Comparison of ENCODE assay signal across 2 cellular contexts in the genomic region with DNA sequence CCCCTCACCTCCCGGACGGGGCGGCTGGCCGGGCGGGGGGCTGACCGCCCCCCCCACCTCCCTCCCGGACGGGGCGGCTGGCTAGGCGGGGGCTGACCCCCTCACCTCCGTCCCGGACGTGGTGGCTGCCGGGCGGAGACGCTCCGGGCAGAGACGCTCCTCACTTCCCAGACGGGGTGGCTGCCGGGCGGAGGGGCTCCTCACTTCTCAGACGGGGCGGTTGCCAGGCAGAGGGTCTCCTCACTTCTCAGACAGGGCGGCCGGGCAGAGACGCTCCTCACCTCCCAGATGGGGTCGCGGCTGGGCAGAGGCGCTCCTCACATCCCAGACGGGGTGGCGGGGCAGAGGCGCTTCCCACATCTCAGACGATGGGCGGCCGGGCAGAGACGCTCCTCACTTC. TPM values are rescaled to one million over a fixed set of nuclear protein-coding genes. Genes with fewer than 3 reads are reported as not detected.
DNase-seq lines count a peak whose midpoint lies in the region; ATAC-seq lines count a peak whose summit lies in the region.
"Not testable (repeated sequence)": the region's sequence is repeated elsewhere in the genome, so short reads cannot be mapped to it uniquely, and the experiment has no call there.

No MANE protein-coding gene starts in this region.

- peaks cover 12% of the 10 kb centered on the region for H3K36me3 Mint-ChIP-seq in activated CD4-positive, alpha-beta T cell treated with anti-CD3 and anti-CD28 coated beads, Interleukin-2, amount 10 ng/mL, durations not matched to agents 24 days and 14 days (ENCODE audit: low read depth)

- not testable (repeated sequence) for H3K27me3 Mint-ChIP-seq in activated CD4-positive, alpha-beta T cell treated with anti-CD3 and anti-CD28 coated beads, Interleukin-2, amount 10 ng/mL, durations not matched to agents 24 days and 14 days; stimulated activated naive CD8-positive, alpha-beta T cell treated with anti-CD3 and anti-CD28 coated beads, Interleukin-15, amount 100 ng/mL, for 72 hours

- not testable (repeated sequence) for H3K4me1 Mint-ChIP-seq in activated CD4-positive, alpha-beta T cell treated with anti-CD3 and anti-CD28 coated beads, Interleukin-2, amount 10 ng/mL, durations not matched to agents 24 days and 14 days; stimulated activated naive CD8-positive, alpha-beta T cell treated with anti-CD3 and anti-CD28 coated beads, Interleukin-15, amount 100 ng/mL, for 72 hours

- H3K9me3 Mint-ChIP-seq in activated CD4-positive, alpha-beta T cell treated with anti-CD3 and anti-CD28 coated beads, Interleukin-2, amount 10 ng/mL, durations not matched to agents 24 days and 14 days; stimulated activated naive CD8-positive, alpha-beta T cell treated with anti-CD3 and anti-CD28 coated beads, Interleukin-15, amount 100 ng/mL, for 72 hours: not testable (repeated sequence)

- H3K27ac Mint-ChIP-seq in activated CD4-positive, alpha-beta T cell treated with anti-CD3 and anti-CD28 coated beads, Interleukin-2, amount 10 ng/mL, durations not matched to agents 24 days and 14 days; stimulated activated naive CD8-positive, alpha-beta T cell treated with anti-CD3 and anti-CD28 coated beads, Interleukin-15, amount 100 ng/mL, for 72 hours: not testable (repeated sequence)

- ATAC-seq in stimulated activated naive CD8-positive, alpha-beta T cell treated with anti-CD3 and anti-CD28 coated beads, Interleukin-15, amount 100 ng/mL, for 72 hours, result peak; percentile 48

- H3K4me3 Mint-ChIP-seq in activated CD4-positive, alpha-beta T cell treated with anti-CD3 and anti-CD28 coated beads, Interleukin-2, amount 10 ng/mL, durations not matched to agents 24 days and 14 days; stimulated activated naive CD8-positive, alpha-beta T cell treated with anti-CD3 and anti-CD28 coated beads, Interleukin-15, amount 100 ng/mL, for 72 hours: not testable (repeated sequence)

- peak; percentile 8 for DNase-seq in activated CD4-positive, alpha-beta T cell treated with anti-CD3 and anti-CD28 coated beads, Interleukin-2, amount 10 ng/mL, durations not matched to agents 24 days and 14 days
- DNase-seq in stimulated activated naive CD8-positive, alpha-beta T cell treated with anti-CD3 and anti-CD28 coated beads, Interleukin-15, amount 100 ng/mL, for 72 hours, result not testable (repeated sequence)

- intact Hi-C loops in activated CD4-positive, alpha-beta T cell treated with anti-CD3 and anti-CD28 coated beads, Interleukin-2, amount 10 ng/mL, durations not matched to agents 24 days and 14 days (cut with micrococcal nuclease), result not testable (repeated sequence)

RNA-seq across cellular contexts. Expression of a gene that starts 13.9 kb away (rescaled TPM):
- 36.3 and 37.0 TPM in 2 replicates for total RNA-seq in activated CD4-positive, alpha-beta T cell treated with anti-CD3 and anti-CD28 coated beads, Interleukin-2, amount 10 ng/mL, durations not matched to agents 24 days and 14 days
